Comparison of ENCODE assay signal across 11 cellular contexts in genomic region chr2:55150834-55151233, GRCh38.
DNase-seq lines count a peak whose midpoint lies in the region; ATAC-seq and TF ChIP-seq lines count a peak whose summit lies in the region.
"Had no signal": no experiment of that assay in that cellular context is flagged by ENCODE, and none has a peak within 500 bp of the region (broad histone marks: within the 10 kb centered on the region; RNA-seq: fewer than 3 reads in every experiment).

No MANE protein-coding gene starts in this region.

- H3K27me3 Mint-ChIP-seq in osteocyte (ENCODE audit: unreplicated experiment) = no peaks in the 10 kb centered on the region

- H3K36me3 Mint-ChIP-seq in osteocyte (ENCODE audit: unreplicated experiment) = no peaks in the 10 kb centered on the region

- TF ChIP-seq CTCF in NB4 (IDR thresholded peaks at IDR 0.05; ENCODE audit: low read depth, low read length) = no peak
- TF ChIP-seq CTCF in osteocyte (IDR thresholded peaks at IDR 0.05) = no peak

- H3K4me3 Mint-ChIP-seq in osteocyte (ENCODE audit: unreplicated experiment) = no peak overlapping the region

- intact Hi-C loops in Right ventricle myocardium inferior (cut with DNase I) (no loop called here), cardiac septum (cut with DNase I) (no loop called here)

- peaks cover 49% of the 10 kb centered on the region for H3K4me1 Mint-ChIP-seq in osteocyte (ENCODE audit: unreplicated experiment)

- DNase-seq in Right ventricle myocardium inferior (ENCODE audit: missing footprints) (no peak), cardiac septum (ENCODE audit: low spot score) (no peak), NB4 (ENCODE audit: low read depth) (peak; percentile 61), substantia nigra (lab: John Stamatoyannopoulos, UW) (peak in 4 of 49 donors; percentile 21 to 41 (median 36)), NCI-H2227 (lab: John Stamatoyannopoulos, UW; ENCODE audit: unreplicated experiment) (no peak), osteocyte (ENCODE audit: extremely low spot score, unreplicated experiment) (no peak), cerebellar cortex (ENCODE audit: low spot score) (no peak)
- DNase-seq: NCI-H526 treated with DMSO at 0.1 percent for 48 hours, stomach had no signal

- H3K27ac ChIP-seq in substantia nigra (ENCODE audit: low read depth, low read length, poor library complexity, severe bottlenecking) = peak overlapping the region; percentile 32
- H3K27ac ChIP-seq: epithelial cell of prostate had no signal

- ATAC-seq in Right ventricle myocardium inferior = peak; percentile 21
- ATAC-seq in HG02884 (IDR thresholded peaks at IDR 0.05; ENCODE audit: unreplicated experiment) = peak; percentile 68

- no peaks in the 10 kb centered on the region for H3K9me3 Mint-ChIP-seq in osteocyte (ENCODE audit: unreplicated experiment)

- no peak for TF ChIP-seq POLR2A in NB4 (IDR thresholded peaks at IDR 0.05; ENCODE audit: extremely low read depth, insufficient read length)

- no peak overlapping the region for H3K4me3 ChIP-seq in NB4 (ENCODE audit: low read depth, low read length)
- H3K4me3 ChIP-seq: stomach had no signal

- no peak overlapping the region for H3K27ac Mint-ChIP-seq in osteocyte (ENCODE audit: unreplicated experiment)
